Comparison of ENCODE assay signal across 1 cellular context in genomic region chr10:114879541-114880158, GRCh38.
TF ChIP-seq lines count a peak whose summit lies in the region.

No MANE protein-coding gene starts in this region.

TF ChIP-seq in H1, 55 proteins besides CTCF, POLR2A, EP300 and RAD21 (continued from another document):
- TF ChIP-seq MAX (IDR thresholded peaks at IDR 0.05), result no peak
- no peak for TF ChIP-seq CEBPB (IDR thresholded peaks at IDR 0.05; ENCODE audit: low read depth, low read length)
- TF ChIP-seq RFX5 (IDR thresholded peaks at IDR 0.05; ENCODE audit: borderline replicate concordance, low read depth, low read length), result no peak
- TF ChIP-seq EZH2 (IDR thresholded peaks at IDR 0.05; ENCODE audit: low read depth, low read length, severe bottlenecking), result no peak
